Comparison of ENCODE assay signal across 23 cellular contexts in genomic region chr20:43968341-43968740, GRCh38. TPM values are rescaled to one million over a fixed set of nuclear protein-coding genes. Genes with fewer than 3 reads are reported as not detected.
A peak's percentile ranks its signal among the peaks of the same experiment; 100 is the strongest.
DNase-seq lines count a peak whose midpoint lies in the region; ATAC-seq and TF ChIP-seq lines count a peak whose summit lies in the region.
"Had no signal": no experiment of that assay in that cellular context is flagged by ENCODE, and none has a peak within 500 bp of the region (broad histone marks: within the 10 kb centered on the region; RNA-seq: fewer than 3 reads in every experiment).

No MANE protein-coding gene starts in this region.

- H3K36me3 ChIP-seq in HAP-1 (replicated peaks) (no peaks in the 10 kb centered on the region), RWPE2 (ENCODE audit: low read depth) (no peaks in the 10 kb centered on the region), thymus (ENCODE audit: control insufficient read depth, insufficient read depth) (no peaks in the 10 kb centered on the region)
- H3K36me3 ChIP-seq: BE2C, BLaER1 had no signal

- no peak for TF ChIP-seq CTCF in RWPE2 (IDR thresholded peaks at IDR 0.05; ENCODE audit: poor library complexity, severe bottlenecking)

- DNase-seq in HAP-1 (ENCODE audit: low spot score in 2 of 2) (peak; percentile 56 to 75), RWPE2 (ENCODE audit: low spot score) (peak; percentile 65), RKO (ENCODE audit: low spot score) (no peak), NCI-H2227 (lab: John Stamatoyannopoulos, UW; ENCODE audit: unreplicated experiment) (no peak)
- no peak for DNase-seq in effector CD4-positive, alpha-beta T cell
- DNase-seq: 8988T; ACHN; BE2C; C1 segment of cervical spinal cord; CD4-positive, alpha-beta memory T cell; CD4-positive, CD25-positive, alpha-beta regulatory T cell; CD8-positive, alpha-beta memory T cell; COR-L47; DMS 273 treated with DMSO at 0.1 percent for 48 hours; DMS153; DMS53; DMS79; DND-41; EL; GDM1 had no signal

- in situ Hi-C loops in HAP-1 (cut with MboI; ENCODE audit: low sequenced_read_pairs) = no loop called here

- H3K9me3 ChIP-seq in HAP-1 (no peaks in the 10 kb centered on the region), RWPE2 (ENCODE audit: severe bottlenecking) (no peaks in the 10 kb centered on the region), thymus (ENCODE audit: control insufficient read depth) (no peaks in the 10 kb centered on the region)
- H3K9me3 ChIP-seq: BE2C, BLaER1 had no signal

- H3K4me1 ChIP-seq in HAP-1 (peaks cover 18% of the 10 kb centered on the region), RWPE2 (ENCODE audit: insufficient read depth, poor library complexity, severe bottlenecking) (peaks cover 1% of the 10 kb centered on the region), thymus (ENCODE audit: control insufficient read depth, insufficient read depth, low read length) (peaks cover 32% of the 10 kb centered on the region)
- H3K4me1 ChIP-seq: BE2C had no signal

- H3K27me3 ChIP-seq in HAP-1 (ENCODE audit: low read depth) = no peaks in the 10 kb centered on the region
- H3K27me3 ChIP-seq in RWPE2 (ENCODE audit: insufficient read depth, poor library complexity, severe bottlenecking) = no peaks in the 10 kb centered on the region
- H3K27me3 ChIP-seq in thymus (ENCODE audit: control insufficient read depth, insufficient read depth) = no peaks in the 10 kb centered on the region
- H3K27me3 ChIP-seq: BE2C, BLaER1 had no signal

- no peak overlapping the region for H3K4me3 ChIP-seq in HAP-1
- no peak overlapping the region for H3K4me3 ChIP-seq in RWPE2 (ENCODE audit: severe bottlenecking)
- no peak overlapping the region for H3K4me3 ChIP-seq in thymus (ENCODE audit: low read length)
- H3K4me3 ChIP-seq: BLaER1, GM12878 had no signal

- ATAC-seq in RWPE2 (ENCODE audit: low read depth) = no peak
- ATAC-seq: GM12878 had no signal

- H3K27ac ChIP-seq in RWPE2 (ENCODE audit: poor library complexity, severe bottlenecking) (no peak overlapping the region), thymus (ENCODE audit: low read depth) (peak overlapping the region; percentile 33)
- H3K27ac ChIP-seq: BLaER1 had no signal

- 81% methylated on average over 4 of the region's 4 CpGs for WGBS in thymus

RNA-seq across cellular contexts. Expression of gene TOX2, which starts 53.7 kb away (rescaled TPM):
- polyA plus RNA-seq in thymus = 75.8 TPM

Comparison
In these comparisons a context has a peak if more than half of its experiments do, and no peak if none do; other contexts are left out.
1. DNase-seq: peak in HAP-1 (2 of 2) and RWPE2 (single experiment); none in RKO (single experiment), effector CD4-positive, alpha-beta T cell (single experiment) and NCI-H2227 (single experiment).